Comparison of ENCODE assay signal across 1 cellular context in genomic region chr1:2404890-2405511, GRCh38.
TF ChIP-seq lines count a peak whose summit lies in the region.

No MANE protein-coding gene starts in this region.

TF ChIP-seq in GM23338, 12 proteins besides CTCF, POLR2A, EP300 and RAD21 (continued from another document):
- TF ChIP-seq REST (IDR thresholded peaks at IDR 0.05; ENCODE audit: unreplicated experiment) = no peak
- TF ChIP-seq ZNF114 (CRISPR knock-in tag; IDR thresholded peaks at IDR 0.05) = no peak
- TF ChIP-seq ZNF331 (CRISPR knock-in tag; IDR thresholded peaks at IDR 0.05; ENCODE audit: low read depth) = no peak
TF ChIP-seq in GM23338: peak in this region for 0.
